Comparison of ENCODE assay signal across 8 cellular contexts in the genomic region with DNA sequence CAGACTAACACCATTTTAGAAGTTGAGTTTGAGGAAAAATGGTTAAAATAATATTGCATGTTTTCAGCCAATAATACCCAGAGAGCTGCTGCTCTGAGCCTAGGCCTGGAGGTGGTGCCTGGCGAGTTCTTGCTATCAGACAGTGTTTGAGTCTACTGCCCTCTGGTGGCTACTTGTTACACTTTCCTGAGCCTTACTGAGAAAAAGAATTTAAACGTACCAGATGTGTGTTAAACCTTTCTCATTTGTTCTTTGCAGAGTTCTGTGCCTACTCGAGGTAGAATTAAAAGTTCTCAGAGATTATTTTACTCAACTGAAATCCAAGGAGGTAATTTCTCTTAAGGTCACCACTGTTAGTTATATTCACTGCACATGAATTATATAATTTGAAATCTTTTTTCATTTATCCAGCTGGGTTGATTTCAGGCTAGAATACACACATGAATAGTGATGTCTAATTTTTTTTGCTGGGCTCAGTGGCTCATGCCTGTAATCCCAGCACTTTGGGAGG. TPM values are rescaled to one million over a fixed set of nuclear protein-coding genes. Genes with fewer than 3 reads are reported as not detected.
DNase-seq lines count a peak whose midpoint lies in the region; ATAC-seq and TF ChIP-seq lines count a peak whose summit lies in the region.

No MANE protein-coding gene starts in this region.

- intact Hi-C loops in Right ventricle myocardium superior (cut with DNase I), result loop anchor here (5.0 kb wide), 1 partner anchor 231 kb away; no protein-coding TSS in a partner anchor
- intact Hi-C loops in vagina (cut with DNase I), result loop anchor here (10.0 kb wide), 1 partner anchor 214 kb away; no protein-coding TSS in a partner anchor

- ATAC-seq in HG02759 (IDR thresholded peaks at IDR 0.05; ENCODE audit: unreplicated experiment), result peak; percentile 84
- ATAC-seq in activated naive CD4-positive, alpha-beta T cell treated with anti-CD3 and anti-CD28 coated beads, Interleukin-2, amount 50 U/mL, for 72 hours, result peak; percentile 95 to 96
- peak; percentile 96 for ATAC-seq in Right ventricle myocardium superior (ENCODE audit: poor library complexity)

- no peaks in the 10 kb centered on the region for H3K27me3 Mint-ChIP-seq in progenitor cell of endocrine pancreas

- peaks cover 6% of the 10 kb centered on the region for H3K4me1 ChIP-seq in vagina

- no peak overlapping the region for H3K27ac Mint-ChIP-seq in activated naive CD4-positive, alpha-beta T cell treated with anti-CD3 and anti-CD28 coated beads, Interleukin-2, amount 50 U/mL, for 72 hours
- peak overlapping the region; percentile 41 for H3K27ac Mint-ChIP-seq in progenitor cell of endocrine pancreas

- no peak overlapping the region for H3K4me3 Mint-ChIP-seq in progenitor cell of endocrine pancreas (ENCODE audit: low read depth)

- TF ChIP-seq CTCF in progenitor cell of endocrine pancreas (IDR thresholded peaks at IDR 0.05; ENCODE audit: unreplicated experiment) (peak; percentile 92), vagina (IDR thresholded peaks at IDR 0.05) (peak; percentile 71 to 92 (median 87))

- H3K27me3 ChIP-seq in vagina, result no peaks in the 10 kb centered on the region

- H3K9me3 Mint-ChIP-seq in activated naive CD4-positive, alpha-beta T cell treated with anti-CD3 and anti-CD28 coated beads, Interleukin-2, amount 50 U/mL, for 72 hours, result no peaks in the 10 kb centered on the region
- H3K9me3 Mint-ChIP-seq in progenitor cell of endocrine pancreas (ENCODE audit: low read depth), result no peaks in the 10 kb centered on the region

- no peaks in the 10 kb centered on the region for H3K36me3 Mint-ChIP-seq in activated naive CD4-positive, alpha-beta T cell treated with anti-CD3 and anti-CD28 coated beads, Interleukin-2, amount 50 U/mL, for 72 hours
- peaks cover 8% of the 10 kb centered on the region for H3K36me3 Mint-ChIP-seq in progenitor cell of endocrine pancreas (ENCODE audit: insufficient read depth)

- DNase-seq in GM04503 (ENCODE audit: low read depth) (peak; percentile 21), NCI-H1417 treated with DMSO at 0.1 percent for 48 hours (lab: John Stamatoyannopoulos, UW) (peak; percentile 73), SKM-1 (lab: John Stamatoyannopoulos, UW; ENCODE audit: unreplicated experiment) (peak; percentile 8), Right ventricle myocardium superior (peak; percentile 80), progenitor cell of endocrine pancreas (ENCODE audit: low spot score, unreplicated experiment) (peak; percentile 52), vagina (ENCODE audit: extremely low spot score in 2 of 2) (no peak)
- DNase-seq in activated naive CD4-positive, alpha-beta T cell treated with anti-CD3 and anti-CD28 coated beads, Interleukin-2, amount 50 U/mL, for 72 hours (ENCODE audit: low spot score in 2 of 2), result peak; percentile 59 to 74

- no peaks in the 10 kb centered on the region for H3K9me3 ChIP-seq in vagina

- no peak for TF ChIP-seq POLR2A in vagina (IDR thresholded peaks at IDR 0.05)

- no peak overlapping the region for H3K27ac ChIP-seq in vagina

- H3K36me3 ChIP-seq in vagina, result no peaks in the 10 kb centered on the region

- H3K4me1 Mint-ChIP-seq in progenitor cell of endocrine pancreas (ENCODE audit: low read depth), result peaks cover 7% of the 10 kb centered on the region

- no peak overlapping the region for H3K4me3 ChIP-seq in vagina

RNA-seq across cellular contexts. Expression of a gene that starts 38.2 kb away (rescaled TPM):
- total RNA-seq in activated naive CD4-positive, alpha-beta T cell treated with anti-CD3 and anti-CD28 coated beads, Interleukin-2, amount 50 U/mL, for 72 hours, result 10 to 100 TPM; 11.2 to 14.9 TPM
- total RNA-seq in Right ventricle myocardium superior, result 7.4 TPM
- total RNA-seq in progenitor cell of endocrine pancreas, result 8.3 and 8.5 TPM in 2 replicates
- total RNA-seq in vagina, result 0.98 TPM

Comparison
In these comparisons a context has a peak if more than half of its experiments do, and no peak if none do; other contexts are left out.
1. DNase-seq: peak in GM04503 (single experiment), NCI-H1417 treated with DMSO at 0.1 percent for 48 hours (single experiment), SKM-1 (single experiment), activated naive CD4-positive, alpha-beta T cell treated with anti-CD3 and anti-CD28 coated beads, Interleukin-2, amount 50 U/mL, for 72 hours (2 of 2), Right ventricle myocardium superior (single experiment) and progenitor cell of endocrine pancreas (single experiment); none in vagina (0 of 2).
2. Peak in every context shown above with its lines, with median percentiles within 50 percentile points of each other: ATAC-seq.